ENCODE assay signal across 19 cellular contexts in the genomic region with DNA sequence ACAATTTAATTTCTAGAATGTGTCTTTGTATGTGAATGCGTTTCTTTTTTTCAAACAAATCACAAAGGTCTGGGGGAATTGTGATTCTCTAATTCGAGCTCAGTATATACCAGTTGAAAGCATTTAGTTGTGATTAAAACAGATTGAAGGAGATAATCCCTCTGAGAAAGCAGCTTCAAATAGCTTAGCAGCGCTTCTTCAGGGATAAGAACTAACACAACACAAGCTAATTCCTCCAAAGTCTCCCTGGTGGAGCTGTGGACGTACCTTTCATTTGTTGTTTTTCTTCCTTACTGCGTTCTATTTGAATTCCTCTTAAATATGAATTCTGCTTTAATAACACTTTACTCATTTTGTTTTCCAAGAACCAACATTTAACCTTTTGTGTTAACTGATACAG.
DNase-seq lines count a peak whose midpoint lies in the region; ATAC-seq and TF ChIP-seq lines count a peak whose summit lies in the region.
"Had no signal": no experiment of that assay in that cellular context is flagged by ENCODE, and none has a peak within 500 bp of the region (broad histone marks: within the 10 kb centered on the region; RNA-seq: fewer than 3 reads in every experiment).

No MANE protein-coding gene starts in this region.

- TF ChIP-seq CTCF in neural progenitor cell (IDR thresholded peaks at IDR 0.05) (no peak), left ventricle myocardium inferior (IDR thresholded peaks at IDR 0.05; ENCODE audit: borderline replicate concordance) (no peak)

- no peaks in the 10 kb centered on the region for H4K20me1 ChIP-seq in neural progenitor cell (ENCODE audit: low read depth)
- H4K20me1 ChIP-seq: BLaER1 treated with 17β-estradiol and CSF1 and Interleukin-3, amounts not matched to agents 10 nM and 100 nM had no signal

- no peaks in the 10 kb centered on the region for H3K36me3 Mint-ChIP-seq in neural progenitor cell
- H3K36me3 Mint-ChIP-seq: CD14-positive monocyte; CD8-positive, alpha-beta memory T cell had no signal

- H2AFZ ChIP-seq in neural progenitor cell (replicated peaks), result no peak overlapping the region
- H2AFZ ChIP-seq: GM23338 had no signal

- no peaks in the 10 kb centered on the region for H3K4me1 Mint-ChIP-seq in neural progenitor cell
- H3K4me1 Mint-ChIP-seq: CD8-positive, alpha-beta memory T cell; GM23338 had no signal

- peaks cover 14% of the 10 kb centered on the region for H3K4me1 ChIP-seq in neural progenitor cell
- H3K4me1 ChIP-seq in left ventricle myocardium inferior, result peaks cover 10% of the 10 kb centered on the region
- H3K4me1 ChIP-seq: BE2C had no signal

- no peaks in the 10 kb centered on the region for H3K9me3 Mint-ChIP-seq in neural progenitor cell
- H3K9me3 Mint-ChIP-seq: CD4-positive, alpha-beta T cell; GM23338; H9 had no signal

- intact Hi-C loops in left ventricle myocardium inferior (cut with micrococcal nuclease), result no loop called here

- no peaks in the 10 kb centered on the region for H3K27me3 ChIP-seq in neural progenitor cell
- no peaks in the 10 kb centered on the region for H3K27me3 ChIP-seq in left ventricle myocardium inferior (ENCODE audit: low read depth)
- H3K27me3 ChIP-seq: BE2C; BLaER1 treated with 17β-estradiol and CSF1 and Interleukin-3, amounts not matched to agents 10 nM and 100 nM had no signal

- no peak for ATAC-seq in HG03196 (IDR thresholded peaks at IDR 0.05; ENCODE audit: unreplicated experiment)
- ATAC-seq: GM23338, HCT116 had no signal

- peaks cover 21% of the 10 kb centered on the region for H3F3A ChIP-seq in neural progenitor cell (ENCODE audit: low read depth)

- no peak overlapping the region for H3K27ac Mint-ChIP-seq in neural progenitor cell
- H3K27ac Mint-ChIP-seq: CD14-positive monocyte; CD4-positive, alpha-beta T cell; CD8-positive, alpha-beta memory T cell; GM23338; H9 had no signal

- no peak overlapping the region for H3K9ac ChIP-seq in neural progenitor cell

- H3K27ac ChIP-seq in neural progenitor cell, result peak overlapping the region; percentile 62
- no peak overlapping the region for H3K27ac ChIP-seq in left ventricle myocardium inferior (replicated peaks)
- H3K27ac ChIP-seq: 22Rv1 had no signal

- no peaks in the 10 kb centered on the region for H3K27me3 Mint-ChIP-seq in neural progenitor cell (ENCODE audit: insufficient read depth, low read depth)
- H3K27me3 Mint-ChIP-seq: CD4-positive, alpha-beta T cell; CD8-positive, alpha-beta memory T cell had no signal

- no peak overlapping the region for H3K4me3 Mint-ChIP-seq in neural progenitor cell
- H3K4me3 Mint-ChIP-seq: CD14-positive monocyte; CD4-positive, alpha-beta T cell; CD8-positive, alpha-beta memory T cell; GM23338; H9 had no signal

- H3K79me2 ChIP-seq in neural progenitor cell (ENCODE audit: low read depth), result no peaks in the 10 kb centered on the region

- H3K4me3 ChIP-seq in neural progenitor cell, result no peak overlapping the region
- H3K4me3 ChIP-seq in left ventricle myocardium inferior, result no peak overlapping the region
- H3K4me3 ChIP-seq: BLaER1 treated with 17β-estradiol and CSF1 and Interleukin-3, amounts not matched to agents 10 nM and 100 nM; GM23338 had no signal

- no peaks in the 10 kb centered on the region for H3K36me3 ChIP-seq in neural progenitor cell
- no peaks in the 10 kb centered on the region for H3K36me3 ChIP-seq in left ventricle myocardium inferior
- H3K36me3 ChIP-seq: BE2C; BLaER1 treated with 17β-estradiol and CSF1 and Interleukin-3, amounts not matched to agents 10 nM and 100 nM had no signal

- H3K4me2 ChIP-seq in neural progenitor cell, result peak overlapping the region; percentile 25
- H3K4me2 ChIP-seq: GM23338 had no signal

- DNase-seq in D341Med (ENCODE audit: low spot score) (peak; percentile 58), NCI-H524 (lab: John Stamatoyannopoulos, UW) (peak; percentile 11 to 74), NCI-H82 treated with DMSO at 0.1 percent for 48 hours (lab: John Stamatoyannopoulos, UW; ENCODE audit: unreplicated experiment) (peak; percentile 72), neural progenitor cell (ENCODE audit: low spot score) (peak; percentile 70), cerebellum (ENCODE audit: low spot score) (no peak), left ventricle myocardium inferior (no peak)
- DNase-seq: AML-193; BE2C; CD4-positive, alpha-beta T cell; CD8-positive, alpha-beta memory T cell; DMS153; DND-41; H9 had no signal

- no peaks in the 10 kb centered on the region for H3K9me3 ChIP-seq in neural progenitor cell (ENCODE audit: low read depth)
- no peaks in the 10 kb centered on the region for H3K9me3 ChIP-seq in left ventricle myocardium inferior (replicated peaks)
- H3K9me3 ChIP-seq: BE2C had no signal

Comparison
In these comparisons a context has a peak if more than half of its experiments do, and no peak if none do; other contexts are left out.
1. DNase-seq: peak in D341Med (single experiment), NCI-H524 (2 of 2), NCI-H82 treated with DMSO at 0.1 percent for 48 hours (single experiment) and neural progenitor cell (single experiment); none in cerebellum (single experiment) and left ventricle myocardium inferior (single experiment).